Comparison of ENCODE assay signal across 1 cellular context in the genomic region with DNA sequence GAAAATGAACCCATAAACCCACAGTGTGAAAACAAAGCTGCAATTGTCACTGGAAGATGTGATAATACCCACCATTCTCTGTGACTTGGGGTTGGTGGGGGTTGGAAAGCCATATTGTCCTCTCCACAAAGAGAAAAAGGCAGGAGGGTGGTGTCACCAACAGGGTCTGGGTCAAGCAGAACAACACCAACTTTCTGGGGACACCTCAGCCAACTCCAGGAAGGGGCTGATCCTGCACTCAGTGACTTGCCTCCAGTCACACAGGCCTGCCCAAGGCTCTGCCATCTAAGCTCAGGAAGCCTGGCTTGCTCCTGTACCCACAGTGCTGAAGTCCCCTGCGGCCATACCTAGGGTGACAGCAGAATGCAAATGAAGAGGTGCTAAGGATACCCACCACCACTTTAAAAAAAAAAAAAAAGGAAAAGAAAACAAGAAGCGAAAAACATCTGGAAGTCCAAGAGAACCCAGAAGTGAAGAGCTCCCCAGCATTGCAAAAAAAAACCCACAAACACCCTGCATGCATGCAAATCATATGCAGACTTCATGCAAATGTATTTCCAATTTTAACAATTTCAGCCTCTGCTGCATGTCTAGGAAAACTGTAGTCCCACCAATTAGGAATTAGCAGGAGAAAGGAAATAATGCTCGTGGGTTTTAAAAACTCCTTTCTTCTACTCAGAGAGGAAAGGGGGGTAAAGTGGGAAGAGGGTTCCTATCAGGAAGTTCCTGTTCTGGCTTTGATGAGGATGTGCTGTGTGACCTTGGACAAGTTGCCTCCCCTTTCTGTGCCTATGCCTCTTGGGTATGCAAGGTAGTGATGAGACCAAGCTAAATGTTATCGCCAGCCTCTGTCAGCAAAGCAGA.
TF ChIP-seq lines count a peak whose summit lies in the region.

No MANE protein-coding gene starts in this region.

TF ChIP-seq in H1, 55 proteins besides CTCF, POLR2A, EP300 and RAD21 (continued from another document):
- TF ChIP-seq SP1 (IDR thresholded peaks at IDR 0.05; ENCODE audit: low read depth, low read length), result no peak
- TF ChIP-seq CHD2 (IDR thresholded peaks at IDR 0.05; ENCODE audit: low read length), result no peak
- no peak for TF ChIP-seq HDAC2 (IDR thresholded peaks at IDR 0.05; ENCODE audit: borderline replicate concordance in 1 of 2, low read depth in 2 of 2, low read length in 2 of 2)
- no peak for TF ChIP-seq TAF1 (IDR thresholded peaks at IDR 0.05; ENCODE audit: low read depth, low read length)
